8 cellular contexts compared by ENCODE assay signal in the genomic region with DNA sequence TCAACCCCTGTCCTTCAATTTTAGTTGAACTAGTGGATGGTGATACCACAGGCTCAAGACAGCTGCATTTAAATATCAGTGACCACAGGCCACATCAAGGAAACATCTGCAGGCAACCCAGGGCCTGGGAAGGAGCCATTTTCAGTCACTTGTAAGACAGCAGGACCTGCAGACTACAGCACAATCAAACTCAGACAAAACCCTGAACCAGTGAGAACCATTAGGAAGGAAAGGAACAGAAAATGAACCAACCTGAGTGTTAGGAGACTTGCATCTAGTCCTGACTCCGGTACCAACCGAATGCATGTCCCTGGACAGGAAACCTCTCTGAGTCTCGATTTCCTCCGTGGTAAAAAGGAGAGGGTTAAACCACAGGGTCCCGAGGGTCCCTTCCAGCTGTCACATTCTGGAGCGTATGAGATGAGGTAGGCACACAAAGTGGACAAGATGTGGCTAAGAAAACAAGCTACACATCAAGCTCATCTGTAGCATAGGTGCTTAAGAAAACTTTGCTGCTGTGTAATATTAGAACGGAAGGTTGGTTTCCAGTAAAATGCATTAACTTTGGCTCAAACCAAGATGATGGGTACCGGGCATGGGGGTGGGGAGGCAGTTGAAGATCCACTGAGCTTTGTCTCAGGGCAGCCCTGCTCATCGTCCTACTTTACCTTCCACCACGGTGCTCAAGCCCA. TPM values are rescaled to one million over a fixed set of nuclear protein-coding genes. Genes with fewer than 3 reads are reported as not detected.
DNase-seq lines count a peak whose midpoint lies in the region; ATAC-seq and TF ChIP-seq lines count a peak whose summit lies in the region.

No MANE protein-coding gene starts in this region.

- peaks cover 20% of the 10 kb centered on the region for H3K36me3 Mint-ChIP-seq in activated naive CD4-positive, alpha-beta T cell treated with anti-CD3 and anti-CD28 coated beads, Interleukin-2, amount 50 U/mL, for 24 hours

- no peaks in the 10 kb centered on the region for H3K9me3 ChIP-seq in stomach

- no peak for TF ChIP-seq CTCF in stomach (IDR thresholded peaks at IDR 0.05)

- H3K4me1 ChIP-seq in stomach, result peaks cover 38 to 54% (median 52%) of the 10 kb centered on the region in 4 donors

- no peak for TF ChIP-seq POLR2A in stomach (IDR thresholded peaks at IDR 0.05)

- TF ChIP-seq EP300 in stomach (IDR thresholded peaks at IDR 0.05), result no peak

- H3K27me3 Mint-ChIP-seq in activated naive CD4-positive, alpha-beta T cell treated with anti-CD3 and anti-CD28 coated beads, Interleukin-2, amount 50 U/mL, for 24 hours, result no peaks in the 10 kb centered on the region

- intact Hi-C loops in stomach (cut with DNase I; ENCODE audit: low total_unique reads), result no loop called here

- ATAC-seq in GM21737 (IDR thresholded peaks at IDR 0.05; ENCODE audit: unreplicated experiment) (peak; percentile 26), HG03520 (IDR thresholded peaks at IDR 0.05; ENCODE audit: unreplicated experiment) (no peak)

- peak; percentile 36 for DNase-seq in DMS 273 (lab: John Stamatoyannopoulos, UW; ENCODE audit: unreplicated experiment)
- DNase-seq in DMS 273 treated with DMSO at 0.1 percent for 48 hours (lab: John Stamatoyannopoulos, UW), result no peak
- peak; percentile 87 for DNase-seq in MV-4-11 (lab: John Stamatoyannopoulos, UW)
- peak; percentile 12 for DNase-seq in left kidney (ENCODE audit: low read depth, low spot score)
- no peak for DNase-seq in stomach

- no peaks in the 10 kb centered on the region for H3K9me3 Mint-ChIP-seq in activated naive CD4-positive, alpha-beta T cell treated with anti-CD3 and anti-CD28 coated beads, Interleukin-2, amount 50 U/mL, for 24 hours

- H3K27ac Mint-ChIP-seq in activated naive CD4-positive, alpha-beta T cell treated with anti-CD3 and anti-CD28 coated beads, Interleukin-2, amount 50 U/mL, for 24 hours, result peak overlapping the region; percentile 98

- H3K4me3 ChIP-seq in stomach, result peak overlapping the region; percentile 84 to 91 (median 87)

- no peaks in the 10 kb centered on the region for H3K27me3 ChIP-seq in stomach

- H3K4me3 Mint-ChIP-seq in activated naive CD4-positive, alpha-beta T cell treated with anti-CD3 and anti-CD28 coated beads, Interleukin-2, amount 50 U/mL, for 24 hours, result peak overlapping the region; percentile 93

- H3K36me3 ChIP-seq in stomach, result peaks cover 0 to 10% (median 5%) of the 10 kb centered on the region in 4 donors

- WGBS in stomach, 5 donors, result 30 to 58% (median 42%) methylated on average over 10 of the region's 10 CpGs

- peak overlapping the region; percentile 97 to 100 (median 100) for H3K27ac ChIP-seq in stomach

- H3K4me1 Mint-ChIP-seq in activated naive CD4-positive, alpha-beta T cell treated with anti-CD3 and anti-CD28 coated beads, Interleukin-2, amount 50 U/mL, for 24 hours, result peaks cover 65% of the 10 kb centered on the region

RNA-seq across cellular contexts. Expression of gene CDKN1B, which starts 1.6 kb away (rescaled TPM):
- total RNA-seq in stomach, result 10 to 100 TPM; 22.9 to 60.8 (median 40.0) TPM
- polyA plus RNA-seq in stomach, result 10 to 100 TPM; 17.7 to 27.6 (median 24.7) TPM

RNA-seq across cellular contexts. Expression of gene GPR19, which starts 19.6 kb away (rescaled TPM):
- total RNA-seq in stomach, result under 1 TPM in 1 of 5 donors, not detected in 4; 0.73 TPM
- polyA plus RNA-seq in stomach, result under 1 TPM; 0.19 to 0.61 (median 0.23) TPM

Comparison
In these comparisons a context has a peak if more than half of its experiments do, and no peak if none do; other contexts are left out.
1. DNase-seq: peak in DMS 273 (single experiment), MV-4-11 (single experiment) and left kidney (single experiment); none in DMS 273 treated with DMSO at 0.1 percent for 48 hours (single experiment) and stomach (single experiment).